24 cellular contexts compared by ENCODE assay signal in genomic region chr16:74973304-74973703, GRCh38. TPM values are rescaled to one million over a fixed set of nuclear protein-coding genes. Genes with fewer than 3 reads are reported as not detected.
DNase-seq lines count a peak whose midpoint lies in the region; ATAC-seq and TF ChIP-seq lines count a peak whose summit lies in the region.
"Had no signal": no experiment of that assay in that cellular context is flagged by ENCODE, and none has a peak within 500 bp of the region (broad histone marks: within the 10 kb centered on the region; RNA-seq: fewer than 3 reads in every experiment).

No MANE protein-coding gene starts in this region.

- no peak overlapping the region for H3K4me3 ChIP-seq in Peyer's patch
- H3K4me3 ChIP-seq in cardiac fibroblast (replicated peaks in 1 of 2; ENCODE audit: low read depth in 2 of 2, low read length in 2 of 2): no peak overlapping the region
- H3K4me3 ChIP-seq: A549; BLaER1 treated with 17β-estradiol and CSF1 and Interleukin-3, amounts not matched to agents 10 nM and 100 nM; GM12878; GM23338 had no signal

- no peak overlapping the region for H4K91ac ChIP-seq in H9 (ENCODE audit: insufficient read length, low read depth, low read length)

- H2AFZ ChIP-seq in H9 (ENCODE audit: low read length): no peak overlapping the region
- H2AFZ ChIP-seq: GM23338 had no signal

- no CpG with 5 or more reads among the region's 10 CpGs for WGBS in H9 (ENCODE audit: extremely low coverage, insufficient read length, low lambda C conversion rate)

- H3K27ac Mint-ChIP-seq in H9: no peak overlapping the region; a peak in 2 of 7 replicates
- H3K27ac Mint-ChIP-seq: CD14-positive monocyte; CD4-positive, alpha-beta T cell; GM23338 had no signal

- no peaks in the 10 kb centered on the region for H4K20me1 ChIP-seq in H9 (ENCODE audit: control insufficient read depth, insufficient read depth, insufficient read length)

- intact Hi-C loops in sciatic nerve (cut with DNase I): no loop called here

- no peak overlapping the region for H4K8ac ChIP-seq in H9 (replicated peaks; ENCODE audit: insufficient read length, low read depth, low read length)

- no peak overlapping the region for H4K5ac ChIP-seq in H9 (ENCODE audit: insufficient read length, low read depth, low read length)

- no peaks in the 10 kb centered on the region for H3K27me3 Mint-ChIP-seq in H9 (ENCODE audit: low read depth)
- H3K27me3 Mint-ChIP-seq: CD4-positive, alpha-beta T cell; CD8-positive, alpha-beta memory T cell had no signal

- H3K18ac ChIP-seq in H9 (ENCODE audit: insufficient read length, low read depth, low read length): no peak overlapping the region

- H3K9me3 ChIP-seq in H9 (ENCODE audit: control insufficient read depth, low read depth, low read length): no peaks in the 10 kb centered on the region
- no peaks in the 10 kb centered on the region for H3K9me3 ChIP-seq in Peyer's patch
- H3K9me3 ChIP-seq: A549; BE2C; BLaER1 treated with 17β-estradiol and CSF1 and Interleukin-3, amounts not matched to agents 10 nM and 100 nM had no signal

- H3K4me1 Mint-ChIP-seq in H9: no peaks in the 10 kb centered on the region; a peak in 1 of 4 replicates
- H3K4me1 Mint-ChIP-seq: GM23338 had no signal

- H2BK15ac ChIP-seq in H9 (ENCODE audit: low read depth, low read length): no peak overlapping the region

- no peak overlapping the region for H3K23ac ChIP-seq in H9 (ENCODE audit: insufficient read length, low read depth, low read length)

- no peak overlapping the region for H2BK12ac ChIP-seq in H9 (ENCODE audit: insufficient read length, low read depth, low read length)

- H3K27me3 ChIP-seq in H9 (ENCODE audit: insufficient read depth, low read length) (no peaks in the 10 kb centered on the region), Peyer's patch (no peaks in the 10 kb centered on the region)
- H3K27me3 ChIP-seq: BE2C; BLaER1 treated with 17β-estradiol and CSF1 and Interleukin-3, amounts not matched to agents 10 nM and 100 nM had no signal

- H3K14ac ChIP-seq in H9 (ENCODE audit: insufficient read depth, low read length): no peak overlapping the region

- DNase-seq in H9: no peak
- DNase-seq in Peyer's patch: peak in 2 of 3 donors; percentile 8 to 30
- DNase-seq in cardiac fibroblast (ENCODE audit: low read depth in 2 of 2): no peak
- DNase-seq in sciatic nerve (ENCODE audit: low spot score): peak; percentile 34
- no peak for DNase-seq in GM03348 (ENCODE audit: low spot score)
- DNase-seq: 8988T; ACHN; AML-193; BE2C; CD4-positive, alpha-beta T cell; CD8-positive, alpha-beta memory T cell; DMS 273 treated with DMSO at 0.1 percent for 48 hours; DMS79; EL; GF-D8; HCEC 1CT had no signal

- peaks cover 15 to 21% (median 17%) of the 10 kb centered on the region in 3 experiments for H3K36me3 Mint-ChIP-seq in H9 (ENCODE audit: insufficient read depth in 1 of 3, low read depth in 3 of 3)

- no peaks in the 10 kb centered on the region for H3K79me2 ChIP-seq in H9 (ENCODE audit: insufficient read depth, low read length)

- H3K56ac ChIP-seq in H9 (ENCODE audit: insufficient read length, low read depth, low read length): no peak overlapping the region

- no peaks in the 10 kb centered on the region for H3K4me1 ChIP-seq in H9 (ENCODE audit: insufficient read depth, low read length)
- H3K4me1 ChIP-seq in Peyer's patch: no peaks in the 10 kb centered on the region
- H3K4me1 ChIP-seq: A549, BE2C had no signal

- ATAC-seq in sciatic nerve (no peak), HG02642 (IDR thresholded peaks at IDR 0.05; ENCODE audit: poor library complexity, unreplicated experiment) (no peak), GM18505 (IDR thresholded peaks at IDR 0.05; ENCODE audit: unreplicated experiment) (no peak), HG02981 (IDR thresholded peaks at IDR 0.05; ENCODE audit: unreplicated experiment) (no peak)
- ATAC-seq: A549, GM12878, GM23338 had no signal

- H3K27ac ChIP-seq in H9 (ENCODE audit: insufficient read length, low read depth, low read length): no peak overlapping the region
- H3K27ac ChIP-seq in Peyer's patch: no peak overlapping the region
- H3K27ac ChIP-seq: A549; BLaER1 treated with 17β-estradiol and CSF1 and Interleukin-3, amounts not matched to agents 10 nM and 100 nM had no signal

- no peak overlapping the region for H2BK120ac ChIP-seq in H9 (ENCODE audit: low read depth, low read length, poor library complexity, severe bottlenecking)

- H3T11ph ChIP-seq in H9 (ENCODE audit: low read length): no peak overlapping the region

- no peak overlapping the region for H2BK5ac ChIP-seq in H9 (ENCODE audit: insufficient read length, low read length)

- no peak overlapping the region for H2BK20ac ChIP-seq in H9 (ENCODE audit: low read depth, low read length, poor library complexity, severe bottlenecking)

- TF ChIP-seq POLR2A in Peyer's patch (IDR thresholded peaks at IDR 0.05) (no peak), GM18505 (IDR thresholded peaks at IDR 0.05; ENCODE audit: borderline replicate concordance, extremely low read depth, insufficient read depth, insufficient read length) (no peak)

- no peaks in the 10 kb centered on the region for H3K9me3 Mint-ChIP-seq in H9
- H3K9me3 Mint-ChIP-seq: CD14-positive monocyte; CD4-positive, alpha-beta T cell; CD8-positive, alpha-beta memory T cell; GM23338 had no signal

- no peak overlapping the region for H3K4me3 Mint-ChIP-seq in H9
- H3K4me3 Mint-ChIP-seq: CD14-positive monocyte; CD4-positive, alpha-beta T cell; CD8-positive, alpha-beta memory T cell; GM23338 had no signal

- peaks cover 0 to 12% (median 0%) of the 10 kb centered on the region in 3 donors for H3K36me3 ChIP-seq in Peyer's patch
- H3K36me3 ChIP-seq: BE2C had no signal

- no peaks in the 10 kb centered on the region for H3K23me2 ChIP-seq in H9 (ENCODE audit: insufficient read length, low read depth, low read length, poor library complexity, severe bottlenecking)

- H3K4me2 ChIP-seq in H9 (ENCODE audit: insufficient read depth, insufficient read length, low read length): no peak overlapping the region
- H3K4me2 ChIP-seq: A549; BLaER1 treated with 17β-estradiol and CSF1 and Interleukin-3, amounts not matched to agents 10 nM and 100 nM; GM23338 had no signal

- no peak overlapping the region for H2AK5ac ChIP-seq in H9 (ENCODE audit: insufficient read length, low read length)

- no peak overlapping the region for H3K9ac ChIP-seq in H9 (ENCODE audit: extremely low read depth, insufficient read length, low read length)
- H3K9ac ChIP-seq: BLaER1 treated with 17β-estradiol and CSF1 and Interleukin-3, amounts not matched to agents 10 nM and 100 nM had no signal

- H3K4ac ChIP-seq in H9 (ENCODE audit: low read depth, low read length): no peak overlapping the region

- TF ChIP-seq CTCF in H9 (conservative IDR thresholded peaks at IDR 0.05) (0 out of 3 replicates have a peak, but pooled peaks have one; percentile 17), Peyer's patch (IDR thresholded peaks at IDR 0.05) (no peak), cardiac fibroblast (IDR thresholded peaks at IDR 0.05; ENCODE audit: low read depth, low read length) (peak; percentile 3)

- peaks cover 3% of the 10 kb centered on the region for H3K79me1 ChIP-seq in H9 (ENCODE audit: insufficient read depth, low read depth, low read length, poor library complexity, severe bottlenecking)

RNA-seq across cellular contexts. Expression of gene WDR59, which starts 11.6 kb away (rescaled TPM):
- total RNA-seq in H9 (2021): 91.8 and 97.5 TPM in 2 replicates
- 100 to 1,000 TPM in 2 of 4 donors, 10 to 100 TPM in 2; 32.9 to 127 (median 102) TPM for total RNA-seq in Peyer's patch
- 95.4 TPM for total RNA-seq in sciatic nerve

RNA-seq across cellular contexts. Expression of gene ZNRF1, which starts 25.5 kb away (rescaled TPM):
- total RNA-seq in H9 (2021) (48.7 and 49.6 TPM in 2 replicates), Peyer's patch (10 to 100 TPM; 10.7 to 32.7 (median 16.4) TPM), sciatic nerve (24.6 TPM)

Comparison
In these comparisons a context has a peak if more than half of its experiments do, and no peak if none do; other contexts are left out.
1. DNase-seq: peak in Peyer's patch (2 of 3) and sciatic nerve (single experiment); none in H9 (single experiment), cardiac fibroblast (0 of 2) and GM03348 (single experiment).
2. CTCF ChIP-seq: peak in H9 (single experiment) and cardiac fibroblast (single experiment); none in Peyer's patch (0 of 6).